2 cellular contexts compared by ENCODE assay signal in genomic region chr1:37793773-37794371, GRCh38.
A peak's percentile ranks its signal among the peaks of the same experiment; 100 is the strongest.
TF ChIP-seq lines count a peak whose summit lies in the region.

Gene MANEAL, plus strand, starts transcription at chr1:37793847. Its CDS starts 336 bp downstream, at chr1:37794183.

TF ChIP-seq in IMR-90, 13 proteins besides CTCF, POLR2A, EP300 and RAD21:
- TF ChIP-seq BHLHE40 (IDR thresholded peaks at IDR 0.05; ENCODE audit: low read depth, low read length), result no peak
- no peak for TF ChIP-seq CHD1 (IDR thresholded peaks at IDR 0.05; ENCODE audit: low read depth, low read length)
- TF ChIP-seq RFX5 (IDR thresholded peaks at IDR 0.05; ENCODE audit: low read depth, low read length), result no peak
- no peak for TF ChIP-seq MAFK (IDR thresholded peaks at IDR 0.05; ENCODE audit: low read depth, low read length)
- TF ChIP-seq FOS (IDR thresholded peaks at IDR 0.05; ENCODE audit: low read depth, low read length), result no peak
- no peak for TF ChIP-seq SMC3 (IDR thresholded peaks at IDR 0.05; ENCODE audit: low read depth, low read length)
- no peak for TF ChIP-seq ELK1 (IDR thresholded peaks at IDR 0.05; ENCODE audit: borderline replicate concordance, low read depth, low read length)
- no peak for TF ChIP-seq USF2 (IDR thresholded peaks at IDR 0.05; ENCODE audit: low read depth, low read length)
- no peak for TF ChIP-seq CEBPB (IDR thresholded peaks at IDR 0.05; ENCODE audit: low read depth, low read length)
TF ChIP-seq in IMR-90: peak in this region for 0.

TF ChIP-seq in GM12878, 131 proteins besides CTCF, POLR2A, EP300 and RAD21 (continues in another document):
- TF ChIP-seq TCF3 (IDR thresholded peaks at IDR 0.05; ENCODE audit: borderline replicate concordance, insufficient read depth, low read depth, low read length), result peak; percentile 53; the same call in 1 of the 2 replicates
- peak; percentile 20 to 82; a peak in 2 of 4 replicates for TF ChIP-seq BHLHE40 (IDR thresholded peaks at IDR 0.05; ENCODE audit: borderline replicate concordance in 1 of 2, low read depth in 2 of 2, low read length in 1 of 2)
- no peak; the same call in none of the 2 replicates for TF ChIP-seq GATAD2B (conservative IDR thresholded peaks at IDR 0.05; ENCODE audit: low read depth)
- peak; percentile 74 for TF ChIP-seq NR2F1 (conservative IDR thresholded peaks at IDR 0.05)
- no peak for TF ChIP-seq TCF7 (IDR thresholded peaks at IDR 0.05; ENCODE audit: borderline replicate concordance)
- TF ChIP-seq SMARCA5 (IDR thresholded peaks at IDR 0.05), result 0 out of 2 replicates have a peak, but pooled peaks have one; percentile 67
- TF ChIP-seq SMAD5 (IDR thresholded peaks at IDR 0.05; ENCODE audit: low read depth), result no peak
- no peak for TF ChIP-seq NRF1 (conservative IDR thresholded peaks at IDR 0.05; ENCODE audit: low read depth, low read length)
- no peak for TF ChIP-seq SIN3A (IDR thresholded peaks at IDR 0.05; ENCODE audit: low read depth, low read length)
- TF ChIP-seq IRF5 (IDR thresholded peaks at IDR 0.05; ENCODE audit: borderline replicate concordance), result no peak
- no peak for TF ChIP-seq ZNF24 (IDR thresholded peaks at IDR 0.05)
- no peak for TF ChIP-seq RBBP5 (conservative IDR thresholded peaks at IDR 0.05)
- peak; percentile 73 for TF ChIP-seq DPF2 (IDR thresholded peaks at IDR 0.05)
- TF ChIP-seq NFYA (IDR thresholded peaks at IDR 0.05; ENCODE audit: borderline replicate concordance, low read depth, low read length), result no peak
- TF ChIP-seq SP1 (IDR thresholded peaks at IDR 0.05; ENCODE audit: low read depth, low read length), result no peak
- no peak for TF ChIP-seq RAD51 (IDR thresholded peaks at IDR 0.05)
- TF ChIP-seq SMC3 (IDR thresholded peaks at IDR 0.05; ENCODE audit: borderline replicate concordance, low read length), result no peak
- TF ChIP-seq TARDBP (IDR thresholded peaks at IDR 0.05; ENCODE audit: borderline replicate concordance), result no peak
- TF ChIP-seq RUNX3 (IDR thresholded peaks at IDR 0.05; ENCODE audit: low read length), result no peak
- peak; percentile 24; the same call in 1 of the 2 replicates for TF ChIP-seq HCFC1 (IDR thresholded peaks at IDR 0.05; ENCODE audit: low read length)
- no peak for TF ChIP-seq ZBTB40 (IDR thresholded peaks at IDR 0.05; ENCODE audit: borderline replicate concordance)
- no peak for TF ChIP-seq STAT3 (IDR thresholded peaks at IDR 0.05; ENCODE audit: low read depth, low read length)
- TF ChIP-seq ZNF274 (IDR thresholded peaks at IDR 0.05; ENCODE audit: insufficient read depth, insufficient read length), result no peak
- peak; percentile 86 for TF ChIP-seq IKZF1 (conservative IDR thresholded peaks at IDR 0.05)
- TF ChIP-seq USF1 (IDR thresholded peaks at IDR 0.05; ENCODE audit: borderline replicate concordance, extremely low read length, insufficient read depth, low read depth, low read length), result peak; percentile 33
- TF ChIP-seq BACH1 (IDR thresholded peaks at IDR 0.05; ENCODE audit: borderline replicate concordance), result peak; percentile 38; the same call in 1 of the 2 replicates
- TF ChIP-seq MEF2B (IDR thresholded peaks at IDR 0.05; ENCODE audit: partially characterized antibody, poor library complexity, severe bottlenecking), result no peak
- no peak for TF ChIP-seq ZBTB11 (CRISPR knock-in tag; IDR thresholded peaks at IDR 0.05)
- TF ChIP-seq HDAC6 (IDR thresholded peaks at IDR 0.05; ENCODE audit: unreplicated experiment), result peak; percentile 91
- peak; percentile 93 for TF ChIP-seq LARP7 (IDR thresholded peaks at IDR 0.05)
- TF ChIP-seq ZNF207 (IDR thresholded peaks at IDR 0.05; ENCODE audit: borderline replicate concordance), result no peak
- peak; percentile 75 for TF ChIP-seq KLF5 (IDR thresholded peaks at IDR 0.05; ENCODE audit: partially characterized antibody)
- TF ChIP-seq ELK1 (IDR thresholded peaks at IDR 0.05; ENCODE audit: low read depth, low read length), result no peak
- TF ChIP-seq MXI1 (IDR thresholded peaks at IDR 0.05; ENCODE audit: low read depth, low read length), result no peak
- TF ChIP-seq MAX (IDR thresholded peaks at IDR 0.05; ENCODE audit: low read depth, low read length), result no peak
- no peak for TF ChIP-seq SRF (IDR thresholded peaks at IDR 0.05; ENCODE audit: low read depth in 2 of 2, low read length in 2 of 2)
- TF ChIP-seq MYC (IDR thresholded peaks at IDR 0.05; ENCODE audit: insufficient read depth, insufficient read length, insufficient replicate concordance, low read length, severe bottlenecking), result peak; percentile 49
- no peak for TF ChIP-seq RCOR1 (conservative IDR thresholded peaks at IDR 0.05; ENCODE audit: low read depth, low read length)
- TF ChIP-seq BCLAF1 (IDR thresholded peaks at IDR 0.05), result no peak
- TF ChIP-seq RB1 (IDR thresholded peaks at IDR 0.05; ENCODE audit: borderline replicate concordance), result peak; percentile 87; the same call in 1 of the 2 replicates
- TF ChIP-seq SPI1 (IDR thresholded peaks at IDR 0.05; ENCODE audit: borderline replicate concordance, insufficient read depth, low read depth, low read length), result 0 out of 2 replicates have a peak, but pooled peaks have one; percentile 3
- no peak for TF ChIP-seq HDGF (IDR thresholded peaks at IDR 0.05)
- TF ChIP-seq ZNF687 (IDR thresholded peaks at IDR 0.05), result peak; percentile 41; the same call in 1 of the 2 replicates
